ENCODE assay signal across 9 cellular contexts in the genomic region with DNA sequence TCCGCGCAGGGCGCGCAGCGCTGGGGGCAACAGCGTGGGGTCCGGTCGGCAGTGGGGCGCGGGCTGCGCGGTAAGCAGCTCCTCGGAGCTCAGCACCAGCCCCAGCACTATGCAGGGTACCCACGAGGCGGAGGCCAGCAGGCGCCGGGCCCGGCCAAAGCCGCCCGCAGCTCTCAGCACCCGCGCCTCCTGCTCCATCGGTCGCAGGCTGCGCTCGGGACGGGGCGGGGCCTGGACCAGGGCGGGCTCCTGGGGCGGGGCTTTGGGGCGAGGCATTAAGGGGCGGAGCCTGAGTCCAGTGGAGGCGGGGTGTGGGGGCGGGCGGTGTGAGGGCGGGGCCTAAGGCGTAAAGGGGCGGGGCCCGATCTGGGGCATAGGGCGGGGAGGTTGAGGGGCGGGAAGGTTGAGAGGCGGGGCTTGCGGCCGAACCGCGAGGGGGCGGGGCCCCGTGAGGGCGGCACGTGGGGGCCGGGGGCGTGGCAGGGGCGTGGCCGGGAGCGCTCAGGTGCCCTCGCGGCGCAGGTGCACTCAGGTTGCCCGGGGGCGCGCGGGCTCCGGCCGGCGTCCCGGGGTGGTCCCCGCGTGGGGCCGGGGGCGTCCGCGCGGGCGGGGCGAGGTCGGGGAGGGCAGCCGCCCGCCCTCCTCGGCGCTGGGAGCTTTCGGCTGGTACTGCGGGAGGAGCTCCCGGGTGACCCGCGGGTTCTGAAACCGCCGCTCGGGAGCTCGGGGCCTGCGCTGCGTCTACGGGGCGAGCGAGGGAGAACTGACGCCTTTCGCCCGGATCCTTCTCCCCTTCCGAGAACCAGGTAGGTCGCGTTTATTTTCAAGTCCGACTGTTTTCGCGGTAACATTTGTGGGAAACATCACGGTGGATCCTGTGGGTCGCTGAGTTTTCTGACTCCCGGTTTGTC. TPM values are rescaled to one million over a fixed set of nuclear protein-coding genes. Genes with fewer than 3 reads are reported as not detected.
DNase-seq lines count a peak whose midpoint lies in the region; ATAC-seq, FAIRE-seq and TF ChIP-seq lines count a peak whose summit lies in the region.
"Had no signal": no experiment of that assay in that cellular context is flagged by ENCODE, and none has a peak within 500 bp of the region (broad histone marks: within the 10 kb centered on the region; RNA-seq: fewer than 3 reads in every experiment).

No MANE protein-coding gene starts in this region.

- H3K4me1 ChIP-seq in HAP-1 = no peaks in the 10 kb centered on the region
- H3K4me1 ChIP-seq in Peyer's patch = peaks cover 0 to 20% (median 6%) of the 10 kb centered on the region in 4 donors

- no peak for DNase-seq in AG04449 (ENCODE audit: low read depth, low spot score)
- peak; percentile 59 to 94 for DNase-seq in HAP-1 (ENCODE audit: low spot score in 2 of 2)
- DNase-seq in Peyer's patch = peak; percentile 49 to 92 (median 88)
- peak; percentile 58 for DNase-seq in activated gamma-delta T cell treated with anti-CD3 and anti-CD28 coated beads, Interleukin-2, amount 50 U/mL, for 16 hours (ENCODE audit: low read depth)
- DNase-seq in glutamatergic neuron = peak; percentile 94
- peak; percentile 87 for DNase-seq in progenitor cell of endocrine pancreas (ENCODE audit: low spot score, unreplicated experiment)
- peak; percentile 25 for DNase-seq in urothelium cell line (ENCODE audit: low spot score)

- peak overlapping the region; percentile 42 for H3K4me3 ChIP-seq in AG04449 (ENCODE audit: low read depth, low read length)
- H3K4me3 ChIP-seq in HAP-1 = peak overlapping the region; percentile 33
- peak overlapping the region in 3 of 4 donors; percentile 41 to 55 (median 41) for H3K4me3 ChIP-seq in Peyer's patch

- no peak for TF ChIP-seq POLR2A in Peyer's patch (IDR thresholded peaks at IDR 0.05)

- H3K4me3 Mint-ChIP-seq in glutamatergic neuron (ENCODE audit: unreplicated experiment) (peak overlapping the region; percentile 65), progenitor cell of endocrine pancreas (ENCODE audit: low read depth) (peak overlapping the region; percentile 68)

- in situ Hi-C loops in HAP-1 (cut with MboI; ENCODE audit: low sequenced_read_pairs) = no loop called here

- CTCF ChIA-PET in AG04449 (lab: Yijun Ruan, JAX) = no interaction called here

- no peaks in the 10 kb centered on the region for H3K9me3 ChIP-seq in HAP-1
- no peaks in the 10 kb centered on the region for H3K9me3 ChIP-seq in Peyer's patch

- no peak overlapping the region for H3K27ac Mint-ChIP-seq in glutamatergic neuron (ENCODE audit: unreplicated experiment)
- H3K27ac Mint-ChIP-seq in progenitor cell of endocrine pancreas = peak overlapping the region; percentile 16

- no peaks in the 10 kb centered on the region for H3K4me1 Mint-ChIP-seq in glutamatergic neuron (ENCODE audit: low read depth, unreplicated experiment)
- H3K4me1 Mint-ChIP-seq in progenitor cell of endocrine pancreas (ENCODE audit: low read depth) = peaks cover 4% of the 10 kb centered on the region

- POLR2A ChIA-PET in AG04449 (lab: Yijun Ruan, JAX) = no interaction called here

- FAIRE-seq in urothelium cell line (lab: Jason Lieb, UNC) = no peak
- FAIRE-seq: islet of Langerhans had no signal

- H3K9me3 Mint-ChIP-seq in glutamatergic neuron (ENCODE audit: unreplicated experiment) (peaks cover 11% of the 10 kb centered on the region), progenitor cell of endocrine pancreas (ENCODE audit: low read depth) (peaks cover 5% of the 10 kb centered on the region)

- H3K36me3 ChIP-seq in HAP-1 (replicated peaks) = no peaks in the 10 kb centered on the region
- H3K36me3 ChIP-seq in Peyer's patch = no peaks in the 10 kb centered on the region

- ATAC-seq in HG02938 (IDR thresholded peaks at IDR 0.05; ENCODE audit: unreplicated experiment) = no peak

- H3K27me3 Mint-ChIP-seq in glutamatergic neuron (ENCODE audit: unreplicated experiment) (peaks cover 19% of the 10 kb centered on the region), progenitor cell of endocrine pancreas (peaks cover 43% of the 10 kb centered on the region)

- H3K36me3 Mint-ChIP-seq in glutamatergic neuron (ENCODE audit: unreplicated experiment) (peaks cover 12% of the 10 kb centered on the region), progenitor cell of endocrine pancreas (ENCODE audit: insufficient read depth) (peaks cover 1% of the 10 kb centered on the region)

- H3K27me3 ChIP-seq in HAP-1 (ENCODE audit: low read depth) = peaks cover 28% of the 10 kb centered on the region
- peaks cover 0 to 32% of the 10 kb centered on the region in 2 donors for H3K27me3 ChIP-seq in Peyer's patch

- no peak for TF ChIP-seq CTCF in AG04449 (IDR thresholded peaks at IDR 0.05; ENCODE audit: insufficient read depth, low read length, missing control alignments)
- TF ChIP-seq CTCF in Peyer's patch (IDR thresholded peaks at IDR 0.05) = no peak
- no peak for TF ChIP-seq CTCF in glutamatergic neuron (IDR thresholded peaks at IDR 0.05; ENCODE audit: partially characterized antibody, unreplicated experiment)
- no peak for TF ChIP-seq CTCF in progenitor cell of endocrine pancreas (IDR thresholded peaks at IDR 0.05; ENCODE audit: unreplicated experiment)

- H3K27ac ChIP-seq in Peyer's patch = no peak overlapping the region

RNA-seq across cellular contexts. Expression of a gene that starts 1.4 kb away (rescaled TPM):
- total RNA-seq in Peyer's patch (under 1 TPM in 2 of 4 donors, not detected in 2; 0.53 to 0.67 TPM), glutamatergic neuron (ENCODE audit: unreplicated experiment) (3.9 TPM), progenitor cell of endocrine pancreas (6.9 and 10.3 TPM in 2 replicates)

RNA-seq across cellular contexts. Expression of a gene that starts 15.8 kb away (rescaled TPM):
- total RNA-seq in Peyer's patch = 10 to 100 TPM in 2 of 4 donors, 1 to 10 TPM in 2; 4.1 to 16.9 (median 10.7) TPM
- 36.2 TPM for total RNA-seq in glutamatergic neuron (ENCODE audit: unreplicated experiment)
- total RNA-seq in progenitor cell of endocrine pancreas = 10.5 and 11.2 TPM in 2 replicates

RNA-seq across cellular contexts. Expression of a gene that starts 30.2 kb away (rescaled TPM):
- total RNA-seq in Peyer's patch (not detected), glutamatergic neuron (ENCODE audit: unreplicated experiment) (12.6 TPM), progenitor cell of endocrine pancreas (not detected in 2 replicates)

Comparison
In these comparisons a context has a peak if more than half of its experiments do, and no peak if none do; other contexts are left out.
1. RNA of a gene that starts 30.2 kb away (total RNA-seq): 12.6 TPM in glutamatergic neuron (single experiment); not detected in progenitor cell of endocrine pancreas and not detected in Peyer's patch; every median in the first group is over 10 times any median in the second.
2. Peak in every context shown above with its lines, with median percentiles within 50 percentile points of each other: H3K4me3 ChIP-seq.